24 cellular contexts compared by ENCODE assay signal in genomic region chr2:118530976-118531375, GRCh38.
DNase-seq lines count a peak whose midpoint lies in the region; ATAC-seq and TF ChIP-seq lines count a peak whose summit lies in the region.
"Had no signal": no experiment of that assay in that cellular context is flagged by ENCODE, and none has a peak within 500 bp of the region (broad histone marks: within the 10 kb centered on the region; RNA-seq: fewer than 3 reads in every experiment).

No MANE protein-coding gene starts in this region.

- H3K27ac Mint-ChIP-seq in MCF 10A (ENCODE audit: low read depth, unreplicated experiment) = no peak overlapping the region
- no peak overlapping the region for H3K27ac Mint-ChIP-seq in CD8-positive, alpha-beta memory T cell
- H3K27ac Mint-ChIP-seq: activated naive CD8-positive, alpha-beta T cell treated with anti-CD3 and anti-CD28 coated beads, Interleukin-2, amount 50 U/mL, for 24 hours; CD4-positive, CD25-positive, alpha-beta regulatory T cell; dendritic cell treated with granulocyte-macrophage colony-stimulating factor and Interleukin-4, amounts not matched to agents 40 ng/mL and 50 ng/mL, for 4 days had no signal

- CTCF ChIA-PET in MCF 10A (lab: Yijun Ruan, JAX) (no interaction called here), RWPE1 (lab: Yijun Ruan, JAX) (no interaction called here)
- CTCF ChIA-PET in CD8-positive, alpha-beta memory T cell (lab: Charles Lee) = no interaction called here

- no peak overlapping the region for H3K4me3 Mint-ChIP-seq in MCF 10A (ENCODE audit: unreplicated experiment)
- no peak overlapping the region for H3K4me3 Mint-ChIP-seq in CD8-positive, alpha-beta memory T cell
- H3K4me3 Mint-ChIP-seq: activated naive CD8-positive, alpha-beta T cell treated with anti-CD3 and anti-CD28 coated beads, Interleukin-2, amount 50 U/mL, for 24 hours; CD4-positive, CD25-positive, alpha-beta regulatory T cell; dendritic cell treated with granulocyte-macrophage colony-stimulating factor and Interleukin-4, amounts not matched to agents 40 ng/mL and 50 ng/mL, for 4 days had no signal

- H3K36me3 ChIP-seq in breast epithelium (no peaks in the 10 kb centered on the region), vagina (no peaks in the 10 kb centered on the region)
- no peaks in the 10 kb centered on the region for H3K36me3 ChIP-seq in CD8-positive, alpha-beta memory T cell (ENCODE audit: insufficient read depth, low read length)
- H3K36me3 ChIP-seq: cardiac muscle cell, left ventricle myocardium inferior, stomach had no signal

- DNase-seq in MCF 10A (ENCODE audit: unreplicated experiment) (peak; percentile 26), breast epithelium (ENCODE audit: low spot score in 2 of 2) (no peak), RWPE1 (ENCODE audit: low spot score) (peak; percentile 38), fibroblast of peridontal ligament (ENCODE audit: extremely low read depth) (peak; percentile 47), vagina (ENCODE audit: extremely low spot score in 2 of 2) (peak; percentile 25 to 34), NCI-H1105 (lab: John Stamatoyannopoulos, UW) (no peak)
- DNase-seq in CD8-positive, alpha-beta memory T cell = no peak
- DNase-seq: 8988T; activated CD4-positive, alpha-beta T cell treated with anti-CD3 and anti-CD28 coated beads for 4 hours; activated naive CD8-positive, alpha-beta T cell treated with anti-CD3 and anti-CD28 coated beads, Interleukin-2, amount 50 U/mL, for 24 hours; CD4-positive, CD25-positive, alpha-beta regulatory T cell; DMS153; left ventricle myocardium inferior; NCI-H1436 treated with DMSO at 0.1 percent for 48 hours; NCI-H2171; NCI-H774; psoas muscle; stimulated activated CD4-positive, alpha-beta T cell treated with anti-CD3 and anti-CD28 coated beads, Interleukin-4, amount 100 ng/mL, for 24 hours; stomach had no signal

- H3K36me3 Mint-ChIP-seq in MCF 10A (ENCODE audit: insufficient read depth, unreplicated experiment) = no peaks in the 10 kb centered on the region
- H3K36me3 Mint-ChIP-seq in CD8-positive, alpha-beta memory T cell = no peaks in the 10 kb centered on the region
- H3K36me3 Mint-ChIP-seq: CD4-positive, CD25-positive, alpha-beta regulatory T cell had no signal

- no TSS peak for BruUV-seq in MCF 10A (replicated peaks; lab: Mats Ljungman, UMichigan)

- TF ChIP-seq CTCF in MCF 10A (IDR thresholded peaks at IDR 0.05; ENCODE audit: unreplicated experiment) (no peak), breast epithelium (IDR thresholded peaks at IDR 0.05) (no peak), RWPE1 (conservative IDR thresholded peaks at IDR 0.05; ENCODE audit: low read depth) (no peak), vagina (IDR thresholded peaks at IDR 0.05) (no peak)

- TF ChIP-seq POLR2A in breast epithelium (IDR thresholded peaks at IDR 0.05) = no peak
- no peak for TF ChIP-seq POLR2A in vagina (IDR thresholded peaks at IDR 0.05)

- H3K27me3 ChIP-seq in breast epithelium (no peaks in the 10 kb centered on the region), vagina (no peaks in the 10 kb centered on the region)
- H3K27me3 ChIP-seq in CD8-positive, alpha-beta memory T cell (ENCODE audit: insufficient read depth, low read length, poor library complexity, severe bottlenecking) = no peaks in the 10 kb centered on the region
- H3K27me3 ChIP-seq: cardiac muscle cell had no signal

- ATAC-seq in HG02885 (IDR thresholded peaks at IDR 0.05; ENCODE audit: poor library complexity, unreplicated experiment) = no peak
- ATAC-seq: activated naive CD8-positive, alpha-beta T cell treated with anti-CD3 and anti-CD28 coated beads, Interleukin-2, amount 50 U/mL, for 24 hours; HepG2; psoas muscle had no signal

- H3K9me3 ChIP-seq in breast epithelium = no peaks in the 10 kb centered on the region
- H3K9me3 ChIP-seq in vagina = no peaks in the 10 kb centered on the region
- no peaks in the 10 kb centered on the region for H3K9me3 ChIP-seq in CD8-positive, alpha-beta memory T cell (ENCODE audit: low read length)
- H3K9me3 ChIP-seq: psoas muscle, stomach had no signal

- H3K4me3 ChIP-seq in breast epithelium (no peak overlapping the region), vagina (no peak overlapping the region)
- no peak overlapping the region for H3K4me3 ChIP-seq in CD8-positive, alpha-beta memory T cell (ENCODE audit: low read length)
- H3K4me3 ChIP-seq: cardiac muscle cell, left ventricle myocardium inferior, psoas muscle, SK-N-MC, stomach had no signal

- H3K27ac ChIP-seq in breast epithelium (no peak overlapping the region), RWPE1 (no peak overlapping the region), vagina (no peak overlapping the region)
- no peak overlapping the region for H3K27ac ChIP-seq in CD8-positive, alpha-beta memory T cell (ENCODE audit: low read depth, low read length)
- H3K27ac ChIP-seq: cardiac muscle cell, left ventricle myocardium inferior, psoas muscle, SK-N-MC, stomach had no signal

- no peaks in the 10 kb centered on the region for H3K4me1 Mint-ChIP-seq in MCF 10A (ENCODE audit: insufficient read depth, unreplicated experiment)
- no peaks in the 10 kb centered on the region for H3K4me1 Mint-ChIP-seq in CD8-positive, alpha-beta memory T cell
- H3K4me1 Mint-ChIP-seq: activated naive CD8-positive, alpha-beta T cell treated with anti-CD3 and anti-CD28 coated beads, Interleukin-2, amount 50 U/mL, for 24 hours; CD4-positive, CD25-positive, alpha-beta regulatory T cell had no signal

- H3K27me3 Mint-ChIP-seq in MCF 10A (ENCODE audit: insufficient read depth, unreplicated experiment) = no peaks in the 10 kb centered on the region
- H3K27me3 Mint-ChIP-seq in CD8-positive, alpha-beta memory T cell = peaks cover 0 to 1% of the 10 kb centered on the region in 2 donors

- intact Hi-C loops in MCF 10A (cut with micrococcal nuclease) = no loop called here
- intact Hi-C loops in breast epithelium (cut with DNase I; ENCODE audit: low total_unique reads) = no loop called here
- intact Hi-C loops in vagina (cut with DNase I) = no loop called here

- POLR2A ChIA-PET in MCF 10A (lab: Yijun Ruan, JAX) (no interaction called here), RWPE1 (lab: Yijun Ruan, JAX; ENCODE audit: low non-redundant PET) (no interaction called here)
- POLR2A ChIA-PET in CD8-positive, alpha-beta memory T cell (lab: Charles Lee) = no interaction called here

- H3K9me3 Mint-ChIP-seq in MCF 10A (ENCODE audit: unreplicated experiment) = no peaks in the 10 kb centered on the region
- no peaks in the 10 kb centered on the region for H3K9me3 Mint-ChIP-seq in CD8-positive, alpha-beta memory T cell
- H3K9me3 Mint-ChIP-seq: activated naive CD8-positive, alpha-beta T cell treated with anti-CD3 and anti-CD28 coated beads, Interleukin-2, amount 50 U/mL, for 24 hours; dendritic cell treated with granulocyte-macrophage colony-stimulating factor and Interleukin-4, amounts not matched to agents 40 ng/mL and 50 ng/mL, for 4 days had no signal

- no peaks in the 10 kb centered on the region for H3K4me1 ChIP-seq in breast epithelium
- H3K4me1 ChIP-seq in vagina = no peaks in the 10 kb centered on the region
- no peaks in the 10 kb centered on the region for H3K4me1 ChIP-seq in CD8-positive, alpha-beta memory T cell (ENCODE audit: insufficient read depth, low read length)
- H3K4me1 ChIP-seq: left ventricle myocardium inferior, psoas muscle, stomach had no signal

Comparison
In these comparisons a context has a peak if more than half of its experiments do, and no peak if none do; other contexts are left out.
1. DNase-seq: peak in MCF 10A (single experiment), RWPE1 (single experiment), fibroblast of peridontal ligament (single experiment) and vagina (2 of 2); none in breast epithelium (0 of 2), NCI-H1105 (single experiment) and CD8-positive, alpha-beta memory T cell (0 of 5).